1 cellular context compared by ENCODE assay signal in the genomic region with DNA sequence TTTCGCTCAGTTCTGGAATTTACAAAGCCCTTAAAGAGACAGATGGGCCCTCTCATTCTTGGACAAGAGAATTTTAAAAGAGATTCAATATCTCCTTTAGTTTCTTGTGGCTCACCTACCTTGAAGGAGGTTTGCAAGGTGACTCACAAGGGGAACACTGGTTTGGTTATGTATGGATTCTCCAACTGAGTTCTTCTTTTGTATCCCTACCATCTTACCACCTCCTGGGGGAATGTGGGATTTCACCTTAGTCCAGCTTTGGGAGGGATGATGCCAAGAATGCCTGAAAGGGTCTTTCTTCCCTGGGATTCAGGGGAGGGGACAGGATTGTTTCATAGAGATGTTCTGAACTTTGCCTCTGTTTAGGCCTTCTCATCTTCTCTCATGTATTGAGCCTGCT.
TF ChIP-seq lines count a peak whose summit lies in the region.

No MANE protein-coding gene starts in this region.

TF ChIP-seq in H1, 55 proteins besides CTCF, POLR2A, EP300 and RAD21:
- TF ChIP-seq TEAD4 (IDR thresholded peaks at IDR 0.05; ENCODE audit: low read depth, low read length) (0 out of 2 replicates have a peak, but pooled peaks have one; percentile 33), CREB1 (IDR thresholded peaks at IDR 0.05) (no peak)
